Comparison of ENCODE assay signal across 23 cellular contexts in genomic region chr20:58018590-58018989, GRCh38.
A peak's percentile ranks its signal among the peaks of the same experiment; 100 is the strongest.
DNase-seq lines count a peak whose midpoint lies in the region; ATAC-seq and TF ChIP-seq lines count a peak whose summit lies in the region.
"Had no signal": no experiment of that assay in that cellular context is flagged by ENCODE, and none has a peak within 500 bp of the region (broad histone marks: within the 10 kb centered on the region; RNA-seq: fewer than 3 reads in every experiment).

No MANE protein-coding gene starts in this region.

- no peak overlapping the region for H3K4me3 Mint-ChIP-seq in endodermal cell
- H3K4me3 Mint-ChIP-seq in effector memory CD8-positive, alpha-beta T cell: no peak overlapping the region
- H3K4me3 Mint-ChIP-seq: activated CD4-positive, alpha-beta T cell treated with anti-CD3 and anti-CD28 coated beads, Interleukin-2, amount 10 ng/mL, durations not matched to agents 24 days and 14 days; activated CD8-positive, alpha-beta memory T cell treated with anti-CD3 and anti-CD28 coated beads, Interleukin-2, amount 10 ng/mL, durations not matched to agents 7 days and 5 days; activated naive CD8-positive, alpha-beta T cell; activated T-helper 1 cell treated with anti-CD3 and anti-CD28 coated beads, Interleukin-12 subunit alpha, Interleukin-12 subunit beta, Interleukin-2, Interleukin-4 antibody, amounts not matched to agents 30 ng/mL and 10 ng/mL and 1 ng/mL, durations not matched to agents 14 hours and 24 hours and 36 hours had no signal

- DNase-seq in cardiac septum (ENCODE audit: low spot score): peak; percentile 62
- DNase-seq in left cardiac atrium: no peak
- no peak for DNase-seq in endodermal cell
- DNase-seq in AG08395 (ENCODE audit: low spot score): no peak
- no peak for DNase-seq in stimulated activated CD4-positive, alpha-beta T cell treated with anti-CD3 and anti-CD28 coated beads, Interleukin-4, amount 100 ng/mL, for 1 hour
- DNase-seq in trophoblast cell: no peak
- DNase-seq in effector memory CD8-positive, alpha-beta T cell: no peak
- DNase-seq: activated CD4-positive, alpha-beta T cell treated with anti-CD3 and anti-CD28 coated beads, Interleukin-2, amount 10 ng/mL, durations not matched to agents 24 days and 14 days; activated CD8-positive, alpha-beta memory T cell treated with anti-CD3 and anti-CD28 coated beads, Interleukin-2, amount 10 ng/mL, durations not matched to agents 7 days and 5 days; effector CD8-positive, alpha-beta T cell; esophagus squamous epithelium; gastrocnemius medialis; GOT3; NCI-H1436; NCI-H2107; NCI-H446 treated with DMSO at 0.1 percent for 48 hours; right lobe of liver had no signal

- ATAC-seq in left cardiac atrium: no peak
- no peak for ATAC-seq in effector memory CD8-positive, alpha-beta T cell (replicated peaks)
- ATAC-seq: activated CD8-positive, alpha-beta memory T cell treated with anti-CD3 and anti-CD28 coated beads, Interleukin-2, amount 10 ng/mL, durations not matched to agents 7 days and 5 days; gastrocnemius medialis had no signal

- peak overlapping the region; percentile 67 for H3K27ac ChIP-seq in endodermal cell (ENCODE audit: low read depth, low read length)
- no peak overlapping the region for H3K27ac ChIP-seq in trophoblast cell (ENCODE audit: low read depth, low read length)
- H3K27ac ChIP-seq: gastrocnemius medialis, right lobe of liver, VCaP had no signal

- H4K12ac ChIP-seq in trophoblast cell (ENCODE audit: low read depth, low read length): no peak overlapping the region

- H3K36me3 Mint-ChIP-seq in endodermal cell (ENCODE audit: low read depth): no peaks in the 10 kb centered on the region
- no peaks in the 10 kb centered on the region for H3K36me3 Mint-ChIP-seq in effector memory CD8-positive, alpha-beta T cell (ENCODE audit: insufficient read depth)
- H3K36me3 Mint-ChIP-seq: activated CD8-positive, alpha-beta memory T cell treated with anti-CD3 and anti-CD28 coated beads, Interleukin-2, amount 10 ng/mL, durations not matched to agents 7 days and 5 days; activated naive CD8-positive, alpha-beta T cell had no signal

- no peak overlapping the region for H3K14ac ChIP-seq in trophoblast cell (ENCODE audit: low read length)

- no peaks in the 10 kb centered on the region for H3K79me1 ChIP-seq in trophoblast cell (ENCODE audit: low read length)

- H3K4me2 ChIP-seq in skeletal muscle satellite cell (ENCODE audit: low read length) (peak overlapping the region; percentile 52), trophoblast cell (ENCODE audit: low read length) (no peak overlapping the region)

- TF ChIP-seq CTCF in endodermal cell (conservative IDR thresholded peaks at IDR 0.05): no peak

- H3K4me1 ChIP-seq in endodermal cell (ENCODE audit: control insufficient read depth, insufficient read depth, low read length) (no peaks in the 10 kb centered on the region), skeletal muscle satellite cell (ENCODE audit: control insufficient read depth, insufficient read depth, low read length) (peaks cover 40% of the 10 kb centered on the region), trophoblast cell (ENCODE audit: control insufficient read depth in 1 of 2, insufficient read depth in 2 of 2, low read length in 2 of 2) (no peaks in the 10 kb centered on the region)
- H3K4me1 ChIP-seq: Caco-2, right lobe of liver had no signal

- H4K91ac ChIP-seq in trophoblast cell (ENCODE audit: low read depth, low read length): no peak overlapping the region

- no peak overlapping the region for H4K8ac ChIP-seq in trophoblast cell (ENCODE audit: low read depth, low read length)

- H3K18ac ChIP-seq in trophoblast cell (ENCODE audit: low read length): no peak overlapping the region

- H3K27me3 ChIP-seq in endodermal cell (ENCODE audit: control insufficient read depth, insufficient read depth, low read length, poor library complexity, severe bottlenecking): no peaks in the 10 kb centered on the region
- no peaks in the 10 kb centered on the region for H3K27me3 ChIP-seq in skeletal muscle satellite cell (ENCODE audit: control insufficient read depth, insufficient read depth, low read length)
- no peaks in the 10 kb centered on the region for H3K27me3 ChIP-seq in trophoblast cell (ENCODE audit: insufficient read depth, low read length)
- H3K27me3 ChIP-seq: gastrocnemius medialis, right lobe of liver had no signal

- no peaks in the 10 kb centered on the region for H3K4me1 Mint-ChIP-seq in endodermal cell
- H3K4me1 Mint-ChIP-seq in effector memory CD8-positive, alpha-beta T cell (ENCODE audit: low read depth in 2 of 2): peaks cover 0 to 3% of the 10 kb centered on the region in 2 donors

- intact Hi-C loops in cardiac septum (cut with DNase I): no loop called here
- intact Hi-C loops in left cardiac atrium (cut with DNase I): no loop called here

- H3K4me3 ChIP-seq in endodermal cell (ENCODE audit: low read length) (no peak overlapping the region), skeletal muscle satellite cell (ENCODE audit: low read length) (no peak overlapping the region), trophoblast cell (ENCODE audit: low read depth, low read length) (no peak overlapping the region)
- H3K4me3 ChIP-seq: esophagus squamous epithelium, gastrocnemius medialis, lung, right lobe of liver had no signal

- H3K36me3 ChIP-seq in endodermal cell (ENCODE audit: control insufficient read depth, insufficient read depth, low read length) (no peaks in the 10 kb centered on the region), skeletal muscle satellite cell (ENCODE audit: insufficient read depth, low read length) (no peaks in the 10 kb centered on the region), trophoblast cell (ENCODE audit: control insufficient read depth in 1 of 2, insufficient read depth in 2 of 2, low read length in 2 of 2) (no peaks in the 10 kb centered on the region)
- H3K36me3 ChIP-seq: esophagus squamous epithelium, gastrocnemius medialis, right lobe of liver had no signal

- no peaks in the 10 kb centered on the region for H3K27me3 Mint-ChIP-seq in endodermal cell (ENCODE audit: insufficient read depth)
- peaks cover 24 to 51% of the 10 kb centered on the region in 2 donors for H3K27me3 Mint-ChIP-seq in effector memory CD8-positive, alpha-beta T cell

- no peak overlapping the region for H2BK120ac ChIP-seq in trophoblast cell (ENCODE audit: insufficient read depth, low read length, poor library complexity)

- H3K79me2 ChIP-seq in trophoblast cell (ENCODE audit: control insufficient read depth, insufficient read depth, low read length, poor library complexity): no peaks in the 10 kb centered on the region

- H3K4ac ChIP-seq in trophoblast cell (ENCODE audit: low read depth, low read length): no peak overlapping the region

- H3K27ac Mint-ChIP-seq in endodermal cell: no peak overlapping the region
- H3K27ac Mint-ChIP-seq in effector memory CD8-positive, alpha-beta T cell: no peak overlapping the region
- H3K27ac Mint-ChIP-seq: activated CD4-positive, alpha-beta T cell treated with anti-CD3 and anti-CD28 coated beads, Interleukin-2, amount 10 ng/mL, durations not matched to agents 24 days and 14 days; activated CD8-positive, alpha-beta memory T cell treated with anti-CD3 and anti-CD28 coated beads, Interleukin-2, amount 10 ng/mL, durations not matched to agents 7 days and 5 days; activated naive CD8-positive, alpha-beta T cell; activated T-helper 1 cell treated with anti-CD3 and anti-CD28 coated beads, Interleukin-12 subunit alpha, Interleukin-12 subunit beta, Interleukin-2, Interleukin-4 antibody, amounts not matched to agents 30 ng/mL and 10 ng/mL and 1 ng/mL, durations not matched to agents 14 hours and 24 hours and 36 hours had no signal

- no peak overlapping the region for H3K23ac ChIP-seq in trophoblast cell (ENCODE audit: low read length)

- H2BK12ac ChIP-seq in trophoblast cell (ENCODE audit: low read length): no peak overlapping the region

- 91 to 94% methylated on average over 7 to 8 of the region's 8 CpGs for WGBS in endodermal cell (ENCODE audit: insufficient coverage in 1 of 2, insufficient read length in 1 of 2), 2 experiments
- WGBS in trophoblast cell (ENCODE audit: extremely low coverage, insufficient coverage, insufficient read length): no CpG with 5 or more reads among the region's 8 CpGs

- H3K9ac ChIP-seq in endodermal cell (ENCODE audit: extremely low read depth, low read length, poor library complexity, severe bottlenecking) (no peak overlapping the region), skeletal muscle satellite cell (ENCODE audit: low read depth, low read length) (peak overlapping the region; percentile 55), trophoblast cell (ENCODE audit: low read length) (no peak overlapping the region)

- H2BK5ac ChIP-seq in trophoblast cell (ENCODE audit: low read depth, low read length, poor library complexity): no peak overlapping the region

- no peaks in the 10 kb centered on the region for H3K9me3 Mint-ChIP-seq in endodermal cell
- no peaks in the 10 kb centered on the region for H3K9me3 Mint-ChIP-seq in effector memory CD8-positive, alpha-beta T cell
- H3K9me3 Mint-ChIP-seq: activated CD4-positive, alpha-beta T cell treated with anti-CD3 and anti-CD28 coated beads, Interleukin-2, amount 10 ng/mL, durations not matched to agents 24 days and 14 days; activated T-helper 1 cell treated with anti-CD3 and anti-CD28 coated beads, Interleukin-12 subunit alpha, Interleukin-12 subunit beta, Interleukin-2, Interleukin-4 antibody, amounts not matched to agents 30 ng/mL and 10 ng/mL and 1 ng/mL, durations not matched to agents 14 hours and 24 hours and 36 hours had no signal

- H3K9me3 ChIP-seq in endodermal cell (ENCODE audit: control insufficient read depth, low read length): peaks cover 6% of the 10 kb centered on the region
- H3K9me3 ChIP-seq in skeletal muscle satellite cell (replicated peaks; ENCODE audit: low read length): no peaks in the 10 kb centered on the region
- H3K9me3 ChIP-seq in trophoblast cell (ENCODE audit: insufficient read depth, low read depth, low read length): peaks cover 2% of the 10 kb centered on the region
- H3K9me3 ChIP-seq: Caco-2, esophagus squamous epithelium, gastrocnemius medialis, right lobe of liver had no signal

- no peak overlapping the region for H2AFZ ChIP-seq in trophoblast cell (ENCODE audit: insufficient read depth, low read length, poor library complexity)

- no peak overlapping the region for H2AK5ac ChIP-seq in trophoblast cell (ENCODE audit: low read length)
